In the genomic region with DNA sequence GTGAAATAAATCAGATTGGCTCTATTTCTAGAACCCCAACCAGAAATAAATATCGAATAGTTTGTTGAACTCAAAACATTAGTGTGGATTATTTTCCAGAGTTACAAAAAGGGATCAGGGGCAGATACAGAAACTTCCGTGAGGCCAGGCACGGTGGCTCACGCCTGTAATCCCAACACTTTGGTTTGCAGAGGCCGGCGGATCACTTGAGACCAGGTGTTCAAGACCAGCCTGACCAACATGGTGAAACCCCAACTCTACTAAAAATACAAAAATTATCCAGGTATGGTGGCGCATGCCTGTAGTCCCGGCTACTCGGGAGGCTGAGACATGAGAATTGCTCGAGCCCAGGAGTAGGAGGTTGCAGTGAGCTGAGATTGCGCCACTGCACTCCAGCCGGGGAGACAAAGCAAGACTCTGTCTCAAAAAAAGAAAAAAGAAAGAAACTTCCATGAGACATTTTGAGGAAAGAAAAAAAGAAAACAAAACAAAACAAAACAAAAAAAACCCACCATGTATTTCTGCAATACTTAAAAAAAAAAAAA, we compare ENCODE assay signal across 2 cellular contexts.
TF ChIP-seq lines count a peak whose summit lies in the region.

No MANE protein-coding gene starts in this region.

TF ChIP-seq in IMR-90, 13 proteins besides CTCF, POLR2A, EP300 and RAD21:
- no peak for TF ChIP-seq MAZ (IDR thresholded peaks at IDR 0.05; ENCODE audit: borderline replicate concordance, low read depth, low read length)
- TF ChIP-seq RCOR1 (IDR thresholded peaks at IDR 0.05; ENCODE audit: insufficient replicate concordance, low read length) = no peak
- TF ChIP-seq FOS (IDR thresholded peaks at IDR 0.05; ENCODE audit: low read depth, low read length) = no peak
- no peak for TF ChIP-seq MXI1 (IDR thresholded peaks at IDR 0.05; ENCODE audit: borderline replicate concordance, low read depth, low read length)
- no peak for TF ChIP-seq CHD1 (IDR thresholded peaks at IDR 0.05; ENCODE audit: low read depth, low read length)
- TF ChIP-seq RFX5 (IDR thresholded peaks at IDR 0.05; ENCODE audit: low read depth, low read length) = no peak
- TF ChIP-seq, protein P1, sequence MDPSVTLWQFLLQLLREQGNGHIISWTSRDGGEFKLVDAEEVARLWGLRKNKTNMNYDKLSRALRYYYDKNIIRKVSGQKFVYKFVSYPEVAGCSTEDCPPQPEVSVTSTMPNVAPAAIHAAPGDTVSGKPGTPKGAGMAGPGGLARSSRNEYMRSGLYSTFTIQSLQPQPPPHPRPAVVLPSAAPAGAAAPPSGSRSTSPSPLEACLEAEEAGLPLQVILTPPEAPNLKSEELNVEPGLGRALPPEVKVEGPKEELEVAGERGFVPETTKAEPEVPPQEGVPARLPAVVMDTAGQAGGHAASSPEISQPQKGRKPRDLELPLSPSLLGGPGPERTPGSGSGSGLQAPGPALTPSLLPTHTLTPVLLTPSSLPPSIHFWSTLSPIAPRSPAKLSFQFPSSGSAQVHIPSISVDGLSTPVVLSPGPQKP (IDR thresholded peaks at IDR 0.05; ENCODE audit: borderline replicate concordance, low read depth, low read length) = no peak
TF ChIP-seq in IMR-90: peak in this region for 0.

TF ChIP-seq in neural cell, 6 proteins besides CTCF, POLR2A, EP300 and RAD21:
- TF ChIP-seq POLR2AphosphoS5 (IDR thresholded peaks at IDR 0.05) = no peak
- no peak for TF ChIP-seq MXI1 (conservative IDR thresholded peaks at IDR 0.05; ENCODE audit: poor library complexity, severe bottlenecking)
- TF ChIP-seq EZH2 (IDR thresholded peaks at IDR 0.05; ENCODE audit: borderline replicate concordance, insufficient read depth, low read length, poor library complexity, severe bottlenecking) = no peak
- TF ChIP-seq SMC3 (conservative IDR thresholded peaks at IDR 0.05; ENCODE audit: poor library complexity) = no peak
- TF ChIP-seq, protein P2, sequence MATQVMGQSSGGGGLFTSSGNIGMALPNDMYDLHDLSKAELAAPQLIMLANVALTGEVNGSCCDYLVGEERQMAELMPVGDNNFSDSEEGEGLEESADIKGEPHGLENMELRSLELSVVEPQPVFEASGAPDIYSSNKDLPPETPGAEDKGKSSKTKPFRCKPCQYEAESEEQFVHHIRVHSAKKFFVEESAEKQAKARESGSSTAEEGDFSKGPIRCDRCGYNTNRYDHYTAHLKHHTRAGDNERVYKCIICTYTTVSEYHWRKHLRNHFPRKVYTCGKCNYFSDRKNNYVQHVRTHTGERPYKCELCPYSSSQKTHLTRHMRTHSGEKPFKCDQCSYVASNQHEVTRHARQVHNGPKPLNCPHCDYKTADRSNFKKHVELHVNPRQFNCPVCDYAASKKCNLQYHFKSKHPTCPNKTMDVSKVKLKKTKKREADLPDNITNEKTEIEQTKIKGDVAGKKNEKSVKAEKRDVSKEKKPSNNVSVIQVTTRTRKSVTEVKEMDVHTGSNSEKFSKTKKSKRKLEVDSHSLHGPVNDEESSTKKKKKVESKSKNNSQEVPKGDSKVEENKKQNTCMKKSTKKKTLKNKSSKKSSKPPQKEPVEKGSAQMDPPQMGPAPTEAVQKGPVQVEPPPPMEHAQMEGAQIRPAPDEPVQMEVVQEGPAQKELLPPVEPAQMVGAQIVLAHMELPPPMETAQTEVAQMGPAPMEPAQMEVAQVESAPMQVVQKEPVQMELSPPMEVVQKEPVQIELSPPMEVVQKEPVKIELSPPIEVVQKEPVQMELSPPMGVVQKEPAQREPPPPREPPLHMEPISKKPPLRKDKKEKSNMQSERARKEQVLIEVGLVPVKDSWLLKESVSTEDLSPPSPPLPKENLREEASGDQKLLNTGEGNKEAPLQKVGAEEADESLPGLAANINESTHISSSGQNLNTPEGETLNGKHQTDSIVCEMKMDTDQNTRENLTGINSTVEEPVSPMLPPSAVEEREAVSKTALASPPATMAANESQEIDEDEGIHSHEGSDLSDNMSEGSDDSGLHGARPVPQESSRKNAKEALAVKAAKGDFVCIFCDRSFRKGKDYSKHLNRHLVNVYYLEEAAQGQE (IDR thresholded peaks at IDR 0.05; ENCODE audit: borderline replicate concordance) = no peak
- TF ChIP-seq TAF1 (IDR thresholded peaks at IDR 0.05; ENCODE audit: low read depth) = no peak
TF ChIP-seq in neural cell: peak in this region for 0.
